In the genomic region with DNA sequence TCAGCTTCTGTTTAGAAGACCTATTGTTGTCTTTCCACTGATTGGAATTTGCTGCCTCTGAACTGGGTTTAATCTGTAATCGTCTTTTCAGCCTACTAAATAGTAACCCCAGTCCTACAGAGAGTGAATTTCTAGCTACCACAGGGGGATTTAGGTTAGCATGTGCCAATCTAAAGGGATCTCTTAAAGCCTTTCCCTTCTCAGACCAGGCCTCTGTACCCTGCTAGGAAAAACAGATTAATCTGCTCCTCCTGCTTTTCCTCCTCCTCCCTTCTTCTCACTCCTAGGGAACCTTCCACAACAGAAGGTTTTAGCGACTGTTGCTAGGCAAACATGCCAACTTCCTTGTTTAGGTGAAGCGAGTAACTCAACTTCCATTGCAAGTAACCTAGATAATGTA, we compare ENCODE assay signal across 8 cellular contexts. TPM values are rescaled to one million over a fixed set of nuclear protein-coding genes. Genes with fewer than 3 reads are reported as not detected.
DNase-seq lines count a peak whose midpoint lies in the region; ATAC-seq and TF ChIP-seq lines count a peak whose summit lies in the region.

No MANE protein-coding gene starts in this region.

- no peak overlapping the region for H3K4me3 ChIP-seq in HEK293 (ENCODE audit: low read depth, low read length)
- H3K4me3 ChIP-seq in epithelial cell of proximal tubule (ENCODE audit: low read depth, low read length): no peak overlapping the region
- H3K4me3 ChIP-seq in neural progenitor cell: peak overlapping the region; percentile 90

- peaks cover 30% of the 10 kb centered on the region for H3F3A ChIP-seq in neural progenitor cell (ENCODE audit: low read depth)

- POLR2A ChIA-PET in HEK293 (lab: Yijun Ruan, JAX): interaction anchor here (0.6 to 1.1 kb wide), 3 partner anchors 22 to 156 kb away, joined by 3 read pairs; a partner anchor contains a TSS

- H4K20me1 ChIP-seq in neural progenitor cell (ENCODE audit: low read depth): peaks cover 32% of the 10 kb centered on the region

- H3K4me2 ChIP-seq in neural progenitor cell: peak overlapping the region; percentile 96

- in situ Hi-C loops in ACHN (cut with HindIII; ENCODE audit: low pct_ligation_motif_present, low pct_unique_long_range_greater_than_20kb, low sequenced_read_pairs): no loop called here

- peak overlapping the region; percentile 99 for H3K27ac Mint-ChIP-seq in neural progenitor cell

- no peak for TF ChIP-seq CTCF in HEK293 (tag by site-specific recombination; IDR thresholded peaks at IDR 0.05)
- no peak for TF ChIP-seq CTCF in epithelial cell of proximal tubule (conservative IDR thresholded peaks at IDR 0.05; ENCODE audit: low read depth, low read length)
- TF ChIP-seq CTCF in neural progenitor cell (IDR thresholded peaks at IDR 0.05): no peak

- H3K36me3 ChIP-seq in HEK293 (ENCODE audit: control insufficient read depth in 2 of 2, insufficient read depth in 1 of 2, low read length in 2 of 2) (peaks cover 0 to 5% of the 10 kb centered on the region in 2 experiments; a peak in 1 of 3 replicates), neural progenitor cell (no peaks in the 10 kb centered on the region)

- no peak overlapping the region for H3K9ac ChIP-seq in neural progenitor cell

- H3K9me3 Mint-ChIP-seq in neural progenitor cell: no peaks in the 10 kb centered on the region

- no peaks in the 10 kb centered on the region for H3K9me3 ChIP-seq in HEK293 (ENCODE audit: control insufficient read depth, insufficient read depth, low read depth, low read length)
- no peaks in the 10 kb centered on the region for H3K9me3 ChIP-seq in neural progenitor cell (ENCODE audit: low read depth)

- peaks cover 39% of the 10 kb centered on the region for H3K4me1 Mint-ChIP-seq in neural progenitor cell

- H2AFZ ChIP-seq in neural progenitor cell (replicated peaks): no peak overlapping the region

- peaks cover 3% of the 10 kb centered on the region for H3K27me3 Mint-ChIP-seq in neural progenitor cell (ENCODE audit: insufficient read depth, low read depth)

- H3K79me2 ChIP-seq in neural progenitor cell (ENCODE audit: low read depth): peaks cover 37% of the 10 kb centered on the region

- DNase-seq in ACHN: peak; percentile 31
- DNase-seq in SKM-1 (lab: John Stamatoyannopoulos, UW; ENCODE audit: unreplicated experiment): peak; percentile 86
- peak; percentile 37 for DNase-seq in epithelial cell of proximal tubule (ENCODE audit: low read depth)
- peak; percentile 80 for DNase-seq in neural progenitor cell (ENCODE audit: low spot score)
- DNase-seq in mesenteric fat pad (ENCODE audit: low spot score): no peak
- DNase-seq in DMS114 treated with DMSO at 0.1 percent for 48 hours (lab: John Stamatoyannopoulos, UW; ENCODE audit: unreplicated experiment): no peak

- CTCF ChIA-PET in HEK293 (lab: Yijun Ruan, JAX): interaction anchor here (1.3 kb wide), 1 partner anchor 194 kb away, joined by 4 read pairs; no protein-coding TSS in a partner anchor

- H3K27ac ChIP-seq in HEK293 (ENCODE audit: extremely low read depth, low read depth, low read length) (no peak overlapping the region), neural progenitor cell (peak overlapping the region; percentile 96)

- H3K27me3 ChIP-seq in neural progenitor cell: no peaks in the 10 kb centered on the region

- H3K4me1 ChIP-seq in HEK293 (ENCODE audit: control insufficient read depth, insufficient read depth, low read length) (peaks cover 9% of the 10 kb centered on the region), neural progenitor cell (peaks cover 27% of the 10 kb centered on the region)

- H3K36me3 Mint-ChIP-seq in neural progenitor cell: no peaks in the 10 kb centered on the region

- peak overlapping the region; percentile 95 for H3K4me3 Mint-ChIP-seq in neural progenitor cell

- ATAC-seq in HG03565 (IDR thresholded peaks at IDR 0.05; ENCODE audit: unreplicated experiment): no peak

TF ChIP-seq in HEK293, 187 proteins besides CTCF, POLR2A, EP300 and RAD21:
- TF ChIP-seq ZNF366 (tag by site-specific recombination; conservative IDR thresholded peaks at IDR 0.05) (0 out of 2 replicates have a peak, but pooled peaks have one; percentile 23), ZBTB17 (tag by site-specific recombination; IDR thresholded peaks at IDR 0.05) (peak; percentile 96), ZNF169 (tag by site-specific recombination; IDR thresholded peaks at IDR 0.05) (no peak)
- TF ChIP-seq, protein P1, sequence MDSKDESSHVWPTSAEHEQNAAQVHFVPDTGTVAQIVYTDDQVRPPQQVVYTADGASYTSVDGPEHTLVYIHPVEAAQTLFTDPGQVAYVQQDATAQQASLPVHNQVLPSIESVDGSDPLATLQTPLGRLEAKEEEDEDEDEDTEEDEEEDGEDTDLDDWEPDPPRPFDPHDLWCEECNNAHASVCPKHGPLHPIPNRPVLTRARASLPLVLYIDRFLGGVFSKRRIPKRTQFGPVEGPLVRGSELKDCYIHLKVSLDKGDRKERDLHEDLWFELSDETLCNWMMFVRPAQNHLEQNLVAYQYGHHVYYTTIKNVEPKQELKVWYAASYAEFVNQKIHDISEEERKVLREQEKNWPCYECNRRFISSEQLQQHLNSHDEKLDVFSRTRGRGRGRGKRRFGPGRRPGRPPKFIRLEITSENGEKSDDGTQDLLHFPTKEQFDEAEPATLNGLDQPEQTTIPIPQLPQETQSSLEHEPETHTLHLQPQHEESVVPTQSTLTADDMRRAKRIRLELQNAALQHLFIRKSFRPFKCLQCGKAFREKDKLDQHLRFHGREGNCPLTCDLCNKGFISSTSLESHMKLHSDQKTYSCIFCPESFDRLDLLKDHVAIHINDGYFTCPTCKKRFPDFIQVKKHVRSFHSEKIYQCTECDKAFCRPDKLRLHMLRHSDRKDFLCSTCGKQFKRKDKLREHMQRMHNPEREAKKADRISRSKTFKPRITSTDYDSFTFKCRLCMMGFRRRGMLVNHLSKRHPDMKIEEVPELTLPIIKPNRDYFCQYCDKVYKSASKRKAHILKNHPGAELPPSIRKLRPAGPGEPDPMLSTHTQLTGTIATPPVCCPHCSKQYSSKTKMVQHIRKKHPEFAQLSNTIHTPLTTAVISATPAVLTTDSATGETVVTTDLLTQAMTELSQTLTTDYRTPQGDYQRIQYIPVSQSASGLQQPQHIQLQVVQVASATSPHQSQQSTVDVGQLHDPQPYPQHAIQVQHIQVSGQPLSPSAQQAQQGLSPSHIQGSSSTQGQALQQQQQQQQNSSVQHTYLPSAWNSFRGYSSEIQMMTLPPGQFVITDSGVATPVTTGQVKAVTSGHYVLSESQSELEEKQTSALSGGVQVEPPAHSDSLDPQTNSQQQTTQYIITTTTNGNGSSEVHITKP (tag by site-specific recombination; IDR thresholded peaks at IDR 0.05): peak; percentile 94

RNA-seq across cellular contexts. Expression of a gene that starts 1.3 kb away (rescaled TPM):
- total RNA-seq in epithelial cell of proximal tubule (9.5 and 11.5 TPM in 2 replicates), neural progenitor cell (ENCODE audit: low replicate concordance) (32.4 and 32.8 TPM in 2 replicates), mesenteric fat pad (37.0 TPM)

Comparison
In these comparisons a context has a peak if more than half of its experiments do, and no peak if none do; other contexts are left out.
1. DNase-seq: peak in ACHN (single experiment), SKM-1 (single experiment), epithelial cell of proximal tubule (single experiment) and neural progenitor cell (single experiment); none in mesenteric fat pad (single experiment) and DMS114 treated with DMSO at 0.1 percent for 48 hours (single experiment).